In the genomic region with DNA sequence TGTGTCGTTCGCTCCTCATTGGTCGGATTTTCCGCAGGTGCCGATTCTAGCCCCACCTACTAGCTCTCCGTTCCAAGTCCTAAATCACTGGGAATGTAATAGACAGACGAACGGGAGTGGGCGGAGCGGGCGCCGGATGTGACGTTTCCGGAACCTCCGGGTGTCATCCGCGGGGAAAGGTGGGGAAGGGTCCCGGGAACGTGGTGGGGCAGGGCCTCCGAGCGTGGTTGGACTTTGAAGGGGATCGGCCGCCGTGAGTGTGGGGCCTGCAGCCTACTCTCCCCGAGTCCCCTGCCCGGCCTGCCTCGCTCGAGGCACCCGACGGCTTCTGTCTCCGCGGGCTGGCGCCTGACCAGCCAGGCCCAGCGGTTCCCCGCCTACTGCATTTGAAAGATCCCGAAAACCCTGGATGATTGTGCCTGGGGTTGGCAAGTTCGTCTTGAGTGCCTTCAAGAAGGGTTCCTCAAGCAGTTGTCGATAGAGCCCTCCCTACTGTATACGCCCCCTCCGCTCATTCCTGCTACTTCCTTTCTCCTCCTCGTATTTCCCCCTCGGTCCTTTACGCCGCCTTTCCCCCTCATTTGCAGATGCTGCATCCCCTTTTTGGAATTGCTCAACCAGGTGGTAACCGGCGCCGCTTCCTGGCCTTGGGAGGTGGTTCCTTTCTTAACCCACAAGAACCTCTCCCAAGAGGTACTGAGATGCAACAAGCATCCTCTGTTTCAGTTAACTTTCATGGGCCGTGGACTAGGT, we compare ENCODE assay signal across 8 cellular contexts. TPM values are rescaled to one million over a fixed set of nuclear protein-coding genes. Genes with fewer than 3 reads are reported as not detected.
DNase-seq lines count a peak whose midpoint lies in the region; ATAC-seq, FAIRE-seq and TF ChIP-seq lines count a peak whose summit lies in the region.

Gene STAMBP, plus strand, starts transcription at position 144 of the 753 bp plus-strand sequence. CDS start 1,896 bp downstream, outside the sequence.

- CTCF ChIA-PET in activated CD4-positive, alpha-beta T cell treated with anti-CD3 and anti-CD28 coated beads for 36 hours (lab: Charles Lee), result interaction anchor here (0.6 to 9.5 kb wide), 18 partner anchors 10 to 563 kb away, joined by 3 to 155 read pairs (median 4); partner anchors contain the start of genes BOLA3 and MOB1A

- peaks cover 0 to 6% of the 10 kb centered on the region in 2 donors for H3K4me1 ChIP-seq in kidney (ENCODE audit: control insufficient read depth in 1 of 2, insufficient read depth in 1 of 2, low read depth in 1 of 2, low read length in 2 of 2)

- H3K36me3 ChIP-seq in kidney (ENCODE audit: control insufficient read depth in 1 of 2, insufficient read depth in 2 of 2, low read length in 2 of 2), result peaks cover 0 to 8% of the 10 kb centered on the region in 2 donors

- H3K9ac ChIP-seq in kidney (ENCODE audit: low read length in 2 of 2), result peak within 1 kb of the TSS; percentile 77

- H3K9me3 Mint-ChIP-seq in activated CD4-positive, alpha-beta T cell treated with anti-CD3 and anti-CD28 coated beads for 36 hours (ENCODE audit: low read depth), result no peaks in the 10 kb centered on the region

- peaks cover 34% of the 10 kb centered on the region for H3K36me3 Mint-ChIP-seq in activated CD4-positive, alpha-beta T cell treated with anti-CD3 and anti-CD28 coated beads for 36 hours (ENCODE audit: low read depth)

- H3K4me1 Mint-ChIP-seq in activated CD4-positive, alpha-beta T cell treated with anti-CD3 and anti-CD28 coated beads for 36 hours, result peaks cover 53% of the 10 kb centered on the region

- H3K27ac Mint-ChIP-seq in activated CD4-positive, alpha-beta T cell treated with anti-CD3 and anti-CD28 coated beads for 36 hours, result peak within 1 kb of the TSS; percentile 98

- POLR2A ChIA-PET in activated CD4-positive, alpha-beta T cell treated with anti-CD3 and anti-CD28 coated beads for 36 hours (lab: Charles Lee), result interaction anchor here (0.6 to 1.0 kb wide), 9 partner anchors 50 to 377 kb away, joined by 3 to 5 read pairs (median 3); partner anchors contain the start of gene MOB1A

- H3K9me3 ChIP-seq in kidney (ENCODE audit: control insufficient read depth in 1 of 2, low read length in 2 of 2), result no peaks in the 10 kb centered on the region

- intact Hi-C loops in activated CD4-positive, alpha-beta T cell treated with anti-CD3 and anti-CD28 coated beads for 36 hours (cut with DNase I, micrococcal nuclease), result loop anchor here (1.0 to 10.0 kb wide), 15 partner anchors 49 to 625 kb away; partner anchors contain the start of genes BOLA3 (in 2 of the 2), DGUOK (in 2 of the 2), MOB1A (in 2 of the 2) and TPRKB (in 2 of the 2)
- intact Hi-C loops in kidney (cut with DNase I), result no loop called here

- peak; percentile 94 for FAIRE-seq in kidney (lab: Jason Lieb, UNC)

- no peak for TF ChIP-seq CTCF in choroid plexus epithelial cell (conservative IDR thresholded peaks at IDR 0.05; ENCODE audit: low read depth, low read length)
- no peak for TF ChIP-seq CTCF in kidney (IDR thresholded peaks at IDR 0.05; ENCODE audit: borderline replicate concordance, extremely low read depth, insufficient read depth)

- H3K4me3 ChIP-seq in choroid plexus epithelial cell (ENCODE audit: low read depth, low read length), result peak within 1 kb of the TSS; percentile 94
- H3K4me3 ChIP-seq in kidney (ENCODE audit: low read length in 2 of 2), result peak within 1 kb of the TSS; percentile 84 to 95

- peak; percentile 98 for DNase-seq in Ammon's horn (ENCODE audit: low spot score)
- DNase-seq in GM19238 (ENCODE audit: insufficient read length, low spot score), result peak; percentile 80
- DNase-seq in NCI-H524 (lab: John Stamatoyannopoulos, UW), result peak; percentile 93 to 94
- peak; percentile 95 for DNase-seq in activated CD4-positive, alpha-beta T cell treated with anti-CD3 and anti-CD28 coated beads for 36 hours
- peak; percentile 98 for DNase-seq in choroid plexus epithelial cell (ENCODE audit: low read depth)
- DNase-seq in kidney, result peak; percentile 98
- peak; percentile 95 for DNase-seq in stimulated activated CD4-positive, alpha-beta T cell treated with anti-CD3 and anti-CD28 coated beads, Interleukin-15, amount 100 ng/mL, for 24 hours

- ATAC-seq in HG03442 (IDR thresholded peaks at IDR 0.05; ENCODE audit: unreplicated experiment), result peak; percentile 79
- ATAC-seq in activated CD4-positive, alpha-beta T cell treated with anti-CD3 and anti-CD28 coated beads for 36 hours, result peak; percentile 75

- H3K27ac ChIP-seq in kidney (ENCODE audit: low read depth in 2 of 2, low read length in 2 of 2), result peak within 1 kb of the TSS; percentile 87 to 94

- H3K27me3 Mint-ChIP-seq in activated CD4-positive, alpha-beta T cell treated with anti-CD3 and anti-CD28 coated beads for 36 hours, result no peaks in the 10 kb centered on the region

- H3K4me3 Mint-ChIP-seq in activated CD4-positive, alpha-beta T cell treated with anti-CD3 and anti-CD28 coated beads for 36 hours, result peak within 1 kb of the TSS; percentile 97

RNA-seq across cellular contexts. Expression of gene STAMBP, which starts in this region (rescaled TPM):
- 100 to 1,000 TPM; 104 to 111 TPM for total RNA-seq in activated CD4-positive, alpha-beta T cell treated with anti-CD3 and anti-CD28 coated beads for 36 hours
- 34.8 TPM for total RNA-seq in kidney
- polyA plus RNA-seq in kidney (ENCODE audit: insufficient read depth, low read depth, low replicate concordance), result 58.9 TPM

Comparison
In these comparisons a context has a peak if more than half of its experiments do, and no peak if none do; other contexts are left out.
1. Peak in every context shown above with its lines: DNase-seq, ATAC-seq, H3K4me3 ChIP-seq and H3K27ac ChIP-seq.